Comparison of ENCODE assay signal across 8 cellular contexts in genomic region chr2:44087714-44088092, GRCh38.
DNase-seq lines count a peak whose midpoint lies in the region; ATAC-seq and TF ChIP-seq lines count a peak whose summit lies in the region.

No MANE protein-coding gene starts in this region.

- H3K4me1 Mint-ChIP-seq in progenitor cell of endocrine pancreas (ENCODE audit: low read depth): peaks cover 15% of the 10 kb centered on the region

- peak overlapping the region; percentile 89 for H3K27ac Mint-ChIP-seq in progenitor cell of endocrine pancreas

- H3K4me3 ChIP-seq in SJSA1: peak overlapping the region; percentile 29; the same call in 1 of the 2 replicates
- H3K4me3 ChIP-seq in fibroblast of the aortic adventitia (ENCODE audit: low read depth, low read length): peak overlapping the region; percentile 61

- no peak for TF ChIP-seq CTCF in fibroblast of the aortic adventitia (IDR thresholded peaks at IDR 0.05; ENCODE audit: insufficient read depth, low read length)
- TF ChIP-seq CTCF in progenitor cell of endocrine pancreas (IDR thresholded peaks at IDR 0.05; ENCODE audit: unreplicated experiment): no peak

- no peaks in the 10 kb centered on the region for H3K9me3 ChIP-seq in SJSA1 (replicated peaks)

- no peaks in the 10 kb centered on the region for H3K36me3 Mint-ChIP-seq in progenitor cell of endocrine pancreas (ENCODE audit: insufficient read depth)

- DNase-seq in DMS53 (lab: John Stamatoyannopoulos, UW) (peak; percentile 63), SJSA1 (ENCODE audit: low read depth in 1 of 2, low spot score in 2 of 2) (no peak), fibroblast of the aortic adventitia (ENCODE audit: low read depth) (no peak), progenitor cell of endocrine pancreas (ENCODE audit: low spot score, unreplicated experiment) (no peak), NOMO-1 treated with DMSO at 0.1 percent for 48 hours (lab: John Stamatoyannopoulos, UW; ENCODE audit: unreplicated experiment) (no peak), DMS153 treated with DMSO at 0.1 percent for 48 hours (lab: John Stamatoyannopoulos, UW; ENCODE audit: unreplicated experiment) (no peak), D341Med (ENCODE audit: low spot score) (no peak)

- H3K27me3 Mint-ChIP-seq in progenitor cell of endocrine pancreas: peaks cover 4% of the 10 kb centered on the region

- no peaks in the 10 kb centered on the region for H3K36me3 ChIP-seq in SJSA1

- ATAC-seq in GM21717 (IDR thresholded peaks at IDR 0.05; ENCODE audit: unreplicated experiment): no peak

- peaks cover 12% of the 10 kb centered on the region for H3K4me1 ChIP-seq in SJSA1 (replicated peaks)

- peak overlapping the region; percentile 74 for H3K4me3 Mint-ChIP-seq in progenitor cell of endocrine pancreas (ENCODE audit: low read depth)

- H3K27me3 ChIP-seq in SJSA1 (replicated peaks): no peaks in the 10 kb centered on the region

- 0 out of 2 replicates have a peak overlapping the region, but pooled peaks have one; percentile 32 for H3K27ac ChIP-seq in SJSA1

- no peaks in the 10 kb centered on the region for H3K9me3 Mint-ChIP-seq in progenitor cell of endocrine pancreas (ENCODE audit: low read depth)
